ENCODE assay signal across 12 cellular contexts in genomic region chr20:40683894-40684268, GRCh38. TPM values are rescaled to one million over a fixed set of nuclear protein-coding genes. Genes with fewer than 3 reads are reported as not detected.
DNase-seq lines count a peak whose midpoint lies in the region; ATAC-seq and TF ChIP-seq lines count a peak whose summit lies in the region.
"Had no signal": no experiment of that assay in that cellular context is flagged by ENCODE, and none has a peak within 500 bp of the region (broad histone marks: within the 10 kb centered on the region; RNA-seq: fewer than 3 reads in every experiment).

No MANE protein-coding gene starts in this region.

- no peaks in the 10 kb centered on the region for H3K36me3 Mint-ChIP-seq in mesothelial cell of epicardium

- no peak for TF ChIP-seq CTCF in mesothelial cell of epicardium (IDR thresholded peaks at IDR 0.05; ENCODE audit: unreplicated experiment)

- no peak for DNase-seq in mesothelial cell of epicardium (ENCODE audit: low spot score in 2 of 2, unreplicated experiment in 2 of 2)
- DNase-seq in activated CD4-positive, alpha-beta T cell treated with anti-CD3 and anti-CD28 coated beads for 1 hour = no peak
- DNase-seq in effector CD4-positive, alpha-beta T cell = no peak
- no peak for DNase-seq in NCI-H2029 treated with DMSO at 0.1 percent for 48 hours (lab: John Stamatoyannopoulos, UW)
- DNase-seq: activated naive CD4-positive, alpha-beta T cell treated with anti-CD3 and anti-CD28 coated beads for 36 hours; NCI-H1105 had no signal

- H3K27ac ChIP-seq in HUES64 (ENCODE audit: low read depth, low read length) (no peak overlapping the region), ectodermal cell (ENCODE audit: insufficient read depth, low read depth, low read length, poor library complexity, severe bottlenecking) (no peak overlapping the region), subcutaneous abdominal adipose tissue (ENCODE audit: low read depth, low read length) (peak overlapping the region; percentile 62)
- H3K27ac ChIP-seq: epithelial cell of prostate had no signal

- peak overlapping the region; percentile 79 for H3K4me3 Mint-ChIP-seq in mesothelial cell of epicardium
- H3K4me3 Mint-ChIP-seq: activated naive CD4-positive, alpha-beta T cell treated with anti-CD3 and anti-CD28 coated beads for 36 hours had no signal

- H3K4me1 Mint-ChIP-seq in mesothelial cell of epicardium = peaks cover 40% of the 10 kb centered on the region

- H3K9me3 ChIP-seq in HUES64 (ENCODE audit: insufficient read depth, low read depth, low read length) = no peaks in the 10 kb centered on the region
- no peaks in the 10 kb centered on the region for H3K9me3 ChIP-seq in ectodermal cell (ENCODE audit: control insufficient read depth, low read length)
- H3K9me3 ChIP-seq in subcutaneous abdominal adipose tissue (ENCODE audit: control insufficient read depth in 5 of 5, low read length in 5 of 5) = no peaks in the 10 kb centered on the region

- H3K27me3 Mint-ChIP-seq in mesothelial cell of epicardium (ENCODE audit: low read depth) = peaks cover 90% of the 10 kb centered on the region

- H3K9me3 Mint-ChIP-seq in mesothelial cell of epicardium = no peaks in the 10 kb centered on the region
- H3K9me3 Mint-ChIP-seq: activated naive CD4-positive, alpha-beta T cell treated with anti-CD3 and anti-CD28 coated beads for 36 hours had no signal

- H3K27me3 ChIP-seq in HUES64 (ENCODE audit: insufficient read depth, low read length) (peaks cover 100% of the 10 kb centered on the region), ectodermal cell (ENCODE audit: control insufficient read depth, insufficient read depth, low read length, poor library complexity, severe bottlenecking) (peaks cover 100% of the 10 kb centered on the region), subcutaneous abdominal adipose tissue (ENCODE audit: control insufficient read depth in 5 of 5, insufficient read depth in 4 of 5, low read length in 5 of 5) (no peaks in the 10 kb centered on the region)

- H3K36me3 ChIP-seq in HUES64 (ENCODE audit: insufficient read depth, low read length) = no peaks in the 10 kb centered on the region
- H3K36me3 ChIP-seq in ectodermal cell (ENCODE audit: control insufficient read depth, insufficient read depth, low read length) = no peaks in the 10 kb centered on the region
- peaks cover 0 to 18% (median 5%) of the 10 kb centered on the region in 5 donors for H3K36me3 ChIP-seq in subcutaneous abdominal adipose tissue (ENCODE audit: control insufficient read depth in 5 of 5, insufficient read depth in 5 of 5, low read length in 5 of 5)

- H3K27ac Mint-ChIP-seq in mesothelial cell of epicardium = no peak overlapping the region
- H3K27ac Mint-ChIP-seq: activated naive CD4-positive, alpha-beta T cell treated with anti-CD3 and anti-CD28 coated beads for 36 hours had no signal

- no peak overlapping the region for H3K9ac ChIP-seq in HUES64 (ENCODE audit: low read depth, low read length)
- peak overlapping the region in 1 of 5 donors; percentile 7 for H3K9ac ChIP-seq in subcutaneous abdominal adipose tissue (ENCODE audit: low read length in 5 of 5)

- H3K4me3 ChIP-seq in HUES64 (ENCODE audit: low read length) (peak overlapping the region; percentile 42; the same call in 1 of the 2 replicates), ectodermal cell (ENCODE audit: insufficient read depth, low read depth, low read length) (peak overlapping the region; percentile 34), subcutaneous abdominal adipose tissue (ENCODE audit: low read depth in 1 of 5, low read length in 5 of 5) (peak overlapping the region; percentile 89 to 99 (median 95))

- no peak for ATAC-seq in HG02759 (IDR thresholded peaks at IDR 0.05; ENCODE audit: unreplicated experiment)

- WGBS in HUES64 = 57% methylated on average over 9 of the region's 9 CpGs
- 44 to 45% methylated on average over 9 of the region's 9 CpGs for WGBS in ectodermal cell, 2 experiments

- H3K4me1 ChIP-seq in HUES64 (ENCODE audit: insufficient read depth, low read length) (peaks cover 4% of the 10 kb centered on the region; the same call in 1 of the 2 replicates), ectodermal cell (ENCODE audit: control insufficient read depth, insufficient read depth, low read length) (peaks cover 16% of the 10 kb centered on the region), subcutaneous abdominal adipose tissue (ENCODE audit: control insufficient read depth in 5 of 5, insufficient read depth in 5 of 5, low read length in 5 of 5) (peaks cover 16 to 73% (median 57%) of the 10 kb centered on the region in 5 donors)

RNA-seq across cellular contexts. Expression of gene MAFB, which starts 5.2 kb away (rescaled TPM):
- polyA plus RNA-seq in HUES64 (2013, experiment 1 of 2) = 1.8 TPM
- polyA plus RNA-seq in HUES64 (2013, experiment 2 of 2) = 1.7 TPM
- polyA plus RNA-seq in ectodermal cell (2013, experiment 1 of 4) = 12.6 TPM
- polyA plus RNA-seq in ectodermal cell (2013, experiment 2 of 4) = 9.3 TPM
- 17.3 TPM for polyA plus RNA-seq in ectodermal cell (2013, experiment 3 of 4)
- 21.2 TPM for polyA plus RNA-seq in ectodermal cell (2013, experiment 4 of 4)
- total RNA-seq in mesothelial cell of epicardium = 10.8 to 11.5 TPM (median 11.1 TPM) in 3 replicates
- total RNA-seq: activated naive CD4-positive, alpha-beta T cell treated with anti-CD3 and anti-CD28 coated beads for 36 hours; OCI-LY7 had no signal

Comparison
In these comparisons a context has a peak if more than half of its experiments do, and no peak if none do; other contexts are left out.
1. H3K4me3 ChIP-seq: peak in every context shown above with its lines; median percentile 95 in subcutaneous abdominal adipose tissue; 42 in HUES64; 34 in ectodermal cell.